Comparison of ENCODE assay signal across 27 cellular contexts in the genomic region with DNA sequence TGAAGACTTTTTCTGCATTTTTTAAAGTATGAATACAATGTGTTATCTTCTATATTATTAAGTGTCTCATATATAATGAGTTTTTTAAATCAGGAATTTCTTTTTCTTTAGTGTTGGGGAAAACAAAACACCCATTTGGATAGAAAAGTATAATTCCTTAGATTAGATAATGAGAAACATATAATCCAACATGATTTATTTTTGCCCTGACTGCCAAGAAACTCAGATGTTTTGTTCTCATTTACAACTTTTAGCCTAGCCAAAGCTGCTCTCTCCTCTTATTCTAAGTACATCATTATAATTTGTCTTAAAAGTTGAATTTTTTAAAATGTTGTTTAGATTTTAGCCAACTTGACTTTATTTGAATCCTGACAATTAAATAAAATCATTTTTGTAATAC.
"Had no signal": no experiment of that assay in that cellular context is flagged by ENCODE, and none has a peak within 500 bp of the region (broad histone marks: within the 10 kb centered on the region; RNA-seq: fewer than 3 reads in every experiment).

No MANE protein-coding gene starts in this region.

- DNase-seq: activated CD4-positive, alpha-beta T cell treated with anti-CD3 and anti-CD28 coated beads, Interleukin-2, amount 10 ng/mL, durations not matched to agents 24 days and 14 days; activated CD4-positive, alpha-beta T cell treated with anti-CD3 and anti-CD28 coated beads, Interleukin-2, amount 50 U/mL, for 4 hours; activated CD4-positive, CD25-positive, alpha-beta regulatory T cell; activated CD8-positive, alpha-beta memory T cell treated with anti-CD3 and anti-CD28 coated beads, Interleukin-2, amount 50 U/mL, for 4 hours; activated gamma-delta T cell treated with Interleukin-2 at 50 U/mL for 16 hours; activated naive CD4-positive, alpha-beta T cell treated with anti-CD3 and anti-CD28 coated beads for 36 hours; activated T-cell treated with anti-CD3 and anti-CD28 coated beads for 4 hours; activated T-cell treated with anti-CD3 and anti-CD28 coated beads, Interleukin-2, amount 50 U/mL, for 4 hours; adrenal gland; anterior cingulate cortex; caudate nucleus; MM.1S; MV-4-11; NCI-H1092; NCI-H1436 treated with DMSO at 0.1 percent for 48 hours; NCI-H1694 treated with DMSO at 0.1 percent for 48 hours; NCI-H2029; NCI-H345; NCI-H524 treated with DMSO at 0.1 percent for 48 hours; SHP77; SJCRH30; SK-N-SH; WERI-Rb-1 had no signal

- H3K27ac ChIP-seq: KMS-11, SJCRH30, WERI-Rb-1 had no signal

- ATAC-seq: activated naive CD4-positive, alpha-beta T cell treated with anti-CD3 and anti-CD28 coated beads, Interleukin-2, amount 50 U/mL, for 72 hours; activated T-cell treated with anti-CD3 and anti-CD28 coated beads, Interleukin-2, amount 50 U/mL, for 4 hours; Panc1 had no signal

- H3K27me3 ChIP-seq: adrenal gland, SJCRH30 had no signal

- H3K9me3 ChIP-seq: adrenal gland, SJCRH30, SK-N-SH had no signal

- FAIRE-seq: bronchial epithelial cell had no signal

- H3K4me1 ChIP-seq: SJCRH30 had no signal

- H3K36me3 ChIP-seq: adrenal gland, SJCRH30, WERI-Rb-1 had no signal

- H3K9ac ChIP-seq: KMS-11, SK-N-SH had no signal

- H3K4me3 ChIP-seq: adrenal gland, SJCRH30 had no signal
